In the genomic region with DNA sequence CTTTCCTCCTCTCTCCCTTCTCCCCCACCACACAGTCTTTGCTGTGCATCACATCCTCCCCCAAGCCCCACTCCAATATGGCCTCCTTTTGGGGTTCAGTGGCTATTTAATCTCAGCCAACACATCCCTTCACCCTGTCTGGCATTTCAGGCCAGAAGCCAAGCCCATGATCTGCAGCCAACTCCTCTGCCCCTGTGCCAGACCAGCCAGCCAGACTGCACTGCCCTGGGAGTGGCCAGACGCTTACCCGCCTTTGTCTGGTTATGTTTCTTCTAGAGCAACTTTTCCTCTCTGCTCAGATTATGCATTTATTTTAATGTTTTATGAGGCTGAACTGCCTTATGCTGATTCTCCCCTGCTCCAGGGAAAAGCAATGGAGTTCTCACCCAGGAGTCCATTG, we compare ENCODE assay signal across 13 cellular contexts.
"Had no signal": no experiment of that assay in that cellular context is flagged by ENCODE, and none has a peak within 500 bp of the region (broad histone marks: within the 10 kb centered on the region; RNA-seq: fewer than 3 reads in every experiment).

No MANE protein-coding gene starts in this region.

- H3K4me1 Mint-ChIP-seq: activated CD4-positive, alpha-beta T cell treated with anti-CD3 and anti-CD28 coated beads, Interleukin-2, amount 10 ng/mL, durations not matched to agents 24 days and 14 days had no signal

- H3K27me3 ChIP-seq: body of pancreas, right lobe of liver had no signal

- H3K4me1 ChIP-seq: body of pancreas, esophagus muscularis mucosa, right lobe of liver had no signal

- H3K9me3 Mint-ChIP-seq: activated CD4-positive, alpha-beta T cell treated with anti-CD3 and anti-CD28 coated beads, Interleukin-2, amount 10 ng/mL, durations not matched to agents 24 days and 14 days; mesothelial cell of epicardium; naive B cell had no signal

- H3K36me3 ChIP-seq: esophagus muscularis mucosa, right lobe of liver had no signal

- H3K9me3 ChIP-seq: body of pancreas, esophagus muscularis mucosa, right lobe of liver had no signal

- ATAC-seq: body of pancreas had no signal

- H3K4me3 ChIP-seq: body of pancreas, esophagus muscularis mucosa, right lobe of liver had no signal

- H3K36me3 Mint-ChIP-seq: mesothelial cell of epicardium, naive B cell had no signal

- H3K4me3 Mint-ChIP-seq: activated CD4-positive, alpha-beta T cell treated with anti-CD3 and anti-CD28 coated beads, Interleukin-2, amount 10 ng/mL, durations not matched to agents 24 days and 14 days; mesothelial cell of epicardium had no signal

- H3K27ac Mint-ChIP-seq: activated CD4-positive, alpha-beta T cell treated with anti-CD3 and anti-CD28 coated beads, Interleukin-2, amount 10 ng/mL, durations not matched to agents 24 days and 14 days had no signal

- H3K27ac ChIP-seq: body of pancreas, esophagus muscularis mucosa, right lobe of liver had no signal

- DNase-seq: activated CD4-positive, alpha-beta T cell treated with anti-CD3 and anti-CD28 coated beads, Interleukin-2, amount 10 ng/mL, durations not matched to agents 24 days and 14 days; activated naive CD4-positive, alpha-beta T cell treated with anti-CD3 and anti-CD28 coated beads, Interleukin-2, amount 50 U/mL, for 16 hours; body of pancreas; cerebellar nuclear complex; glutamatergic neuron; islet precursor cell; naive B cell; right lobe of liver; stimulated activated CD4-positive, alpha-beta T cell treated with anti-CD3 and anti-CD28 coated beads, Interleukin-2, amount 100 ng/mL, for 24 hours; stimulated activated naive CD4-positive, alpha-beta T cell; T-helper 1 cell had no signal
